In genomic region chr15:80873568-80873967, GRCh38 we compare ENCODE assay signal across 24 cellular contexts.
"Had no signal": no experiment of that assay in that cellular context is flagged by ENCODE, and none has a peak within 500 bp of the region (broad histone marks: within the 10 kb centered on the region; RNA-seq: fewer than 3 reads in every experiment).

No MANE protein-coding gene starts in this region.

- H3K36me3 Mint-ChIP-seq: activated CD8-positive, alpha-beta memory T cell treated with anti-CD3 and anti-CD28 coated beads, Interleukin-2, amount 10 ng/mL, durations not matched to agents 7 days and 5 days; activated naive CD4-positive, alpha-beta T cell treated with anti-CD3 and anti-CD28 coated beads, Interleukin-2, amount 50 U/mL, for 72 hours; mesothelial cell of epicardium; naive B cell had no signal

- H3K9me3 ChIP-seq: body of pancreas, left ventricle myocardium inferior, prostate gland, tibial nerve had no signal

- H3K4me3 Mint-ChIP-seq: activated B cell treated with CpG ODN at 0.5 μM for 24 hours; activated CD8-positive, alpha-beta memory T cell treated with anti-CD3 and anti-CD28 coated beads, Interleukin-2, amount 10 ng/mL, durations not matched to agents 7 days and 5 days; activated CD8-positive, alpha-beta T cell treated with anti-CD3 and anti-CD28 coated beads for 36 hours; mesothelial cell of epicardium; naive B cell; T-helper 2 cell treated with Interferon-gamma antibody and Interleukin-4, amounts not matched to agents 5 μg/mL and 100 μg/mL, for 36 hours had no signal

- H3K4me1 Mint-ChIP-seq: activated CD8-positive, alpha-beta memory T cell treated with anti-CD3 and anti-CD28 coated beads, Interleukin-2, amount 10 ng/mL, durations not matched to agents 7 days and 5 days; mesothelial cell of epicardium had no signal

- H3K27ac Mint-ChIP-seq: activated B cell treated with CpG ODN at 0.5 μM for 24 hours; activated CD8-positive, alpha-beta memory T cell treated with anti-CD3 and anti-CD28 coated beads, Interleukin-2, amount 10 ng/mL, durations not matched to agents 7 days and 5 days; activated CD8-positive, alpha-beta T cell treated with anti-CD3 and anti-CD28 coated beads for 36 hours; activated naive CD4-positive, alpha-beta T cell treated with anti-CD3 and anti-CD28 coated beads, Interleukin-2, amount 50 U/mL, for 72 hours; activated T-helper 2 cell treated with anti-CD3 and anti-CD28 coated beads, Interferon-gamma antibody, Interleukin-2, Interleukin-4, amounts not matched to agents 10 μg/mL and 5 μg/mL and 100 μg/mL, durations not matched to agents 14 hours and 24 hours and 36 hours; mesothelial cell of epicardium; naive B cell; T-helper 2 cell treated with Interferon-gamma antibody and Interleukin-4, amounts not matched to agents 5 μg/mL and 100 μg/mL, for 36 hours had no signal

- H3K9me3 Mint-ChIP-seq: activated CD8-positive, alpha-beta T cell treated with anti-CD3 and anti-CD28 coated beads for 36 hours; activated naive CD4-positive, alpha-beta T cell treated with anti-CD3 and anti-CD28 coated beads, Interleukin-2, amount 50 U/mL, for 72 hours; activated T-helper 2 cell treated with anti-CD3 and anti-CD28 coated beads, Interferon-gamma antibody, Interleukin-2, Interleukin-4, amounts not matched to agents 10 μg/mL and 5 μg/mL and 100 μg/mL, durations not matched to agents 14 hours and 24 hours and 36 hours; mesothelial cell of epicardium; T-helper 2 cell treated with Interferon-gamma antibody and Interleukin-4, amounts not matched to agents 5 μg/mL and 100 μg/mL, for 36 hours had no signal

- ATAC-seq: activated CD8-positive, alpha-beta memory T cell treated with anti-CD3 and anti-CD28 coated beads, Interleukin-2, amount 10 ng/mL, durations not matched to agents 7 days and 5 days; activated CD8-positive, alpha-beta T cell treated with anti-CD3 and anti-CD28 coated beads for 36 hours; activated naive CD4-positive, alpha-beta T cell treated with anti-CD3 and anti-CD28 coated beads, Interleukin-2, amount 50 U/mL, for 72 hours; body of pancreas had no signal

- H3K36me3 ChIP-seq: cardiac muscle cell, left ventricle myocardium inferior, prostate gland, tibial nerve had no signal

- H3K27ac ChIP-seq: body of pancreas, cardiac muscle cell, left ventricle myocardium inferior, prostate gland, tibial nerve had no signal

- DNase-seq: activated B cell treated with CpG ODN at 0.5 μM for 24 hours; activated CD4-positive, alpha-beta T cell treated with anti-CD3 and anti-CD28 coated beads, Interleukin-2, amount 50 U/mL, for 1 hour; activated CD8-positive, alpha-beta memory T cell treated with anti-CD3 and anti-CD28 coated beads, Interleukin-2, amount 10 ng/mL, durations not matched to agents 7 days and 5 days; activated CD8-positive, alpha-beta T cell treated with anti-CD3 and anti-CD28 coated beads for 36 hours; activated T-cell treated with anti-CD3 and anti-CD28 coated beads, Interleukin-2, amount 50 U/mL, for 48 hours; aorta; body of pancreas; cortex of kidney; foreskin fibroblast; left ventricle myocardium inferior; mammary epithelial cell; naive B cell; retina; stimulated activated CD4-positive, alpha-beta T cell treated with anti-CD3 and anti-CD28 coated beads, Interleukin-15, amount 100 ng/mL, for 24 hours; stimulated activated CD4-positive, alpha-beta T cell treated with anti-CD3 and anti-CD28 coated beads, Interleukin-2, amount 100 ng/mL, for 24 hours; stimulated activated naive CD4-positive, alpha-beta T cell; T-helper 1 cell had no signal

- H3K4me3 ChIP-seq: body of pancreas, cardiac muscle cell, left ventricle myocardium inferior, prostate gland, tibial nerve had no signal

- H3K27me3 Mint-ChIP-seq: naive B cell had no signal

- H3K27me3 ChIP-seq: body of pancreas, cardiac muscle cell, tibial nerve had no signal

- H3K4me1 ChIP-seq: body of pancreas, prostate gland had no signal
